1 cellular context compared by ENCODE assay signal in the genomic region with DNA sequence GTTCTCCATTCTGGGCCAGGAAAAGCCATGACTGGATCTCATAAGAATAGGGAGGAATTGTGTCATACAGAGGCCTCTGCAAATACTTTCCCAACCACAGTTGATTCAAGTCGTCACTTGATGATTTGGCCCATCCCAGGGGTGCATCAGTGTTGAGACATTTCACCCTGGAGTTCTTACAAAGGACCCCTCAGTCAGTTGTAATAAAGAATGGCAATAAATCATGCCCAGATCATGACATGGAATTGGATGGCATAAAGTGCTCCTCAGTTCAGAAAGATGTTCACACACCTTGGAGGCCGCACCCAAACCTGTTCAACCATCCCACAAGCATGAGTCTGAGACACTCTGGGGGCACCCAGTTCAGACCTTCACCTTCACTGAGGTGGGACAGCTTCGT.
TF ChIP-seq lines count a peak whose summit lies in the region.

No MANE protein-coding gene starts in this region.

TF ChIP-seq in HepG2, 621 proteins besides CTCF, POLR2A, EP300 and RAD21 (continued from another document):
- TF ChIP-seq, protein P1, sequence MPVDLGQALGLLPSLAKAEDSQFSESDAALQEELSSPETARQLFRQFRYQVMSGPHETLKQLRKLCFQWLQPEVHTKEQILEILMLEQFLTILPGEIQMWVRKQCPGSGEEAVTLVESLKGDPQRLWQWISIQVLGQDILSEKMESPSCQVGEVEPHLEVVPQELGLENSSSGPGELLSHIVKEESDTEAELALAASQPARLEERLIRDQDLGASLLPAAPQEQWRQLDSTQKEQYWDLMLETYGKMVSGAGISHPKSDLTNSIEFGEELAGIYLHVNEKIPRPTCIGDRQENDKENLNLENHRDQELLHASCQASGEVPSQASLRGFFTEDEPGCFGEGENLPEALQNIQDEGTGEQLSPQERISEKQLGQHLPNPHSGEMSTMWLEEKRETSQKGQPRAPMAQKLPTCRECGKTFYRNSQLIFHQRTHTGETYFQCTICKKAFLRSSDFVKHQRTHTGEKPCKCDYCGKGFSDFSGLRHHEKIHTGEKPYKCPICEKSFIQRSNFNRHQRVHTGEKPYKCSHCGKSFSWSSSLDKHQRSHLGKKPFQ (CRISPR knock-in tag; IDR thresholded peaks at IDR 0.05; ENCODE audit: insufficient replicate concordance), result no peak
- TF ChIP-seq, protein P2, sequence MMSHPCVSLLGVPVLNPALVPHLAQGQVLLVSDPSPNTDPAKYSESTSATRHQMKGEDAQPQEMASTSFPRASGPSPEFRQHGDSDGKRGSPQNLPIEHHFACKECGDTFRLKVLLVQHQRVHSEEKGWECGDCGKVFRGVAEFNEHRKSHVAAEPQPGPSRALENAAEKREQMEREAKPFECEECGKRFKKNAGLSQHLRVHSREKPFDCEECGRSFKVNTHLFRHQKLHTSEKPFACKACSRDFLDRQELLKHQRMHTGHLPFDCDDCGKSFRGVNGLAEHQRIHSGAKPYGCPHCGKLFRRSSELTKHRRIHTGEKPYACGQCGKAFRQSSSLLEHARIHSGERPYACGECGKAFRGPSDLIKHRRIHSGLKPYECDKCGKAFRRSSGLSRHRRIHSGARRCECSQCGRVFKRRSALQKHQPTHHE (CRISPR knock-in tag; IDR thresholded peaks at IDR 0.05; ENCODE audit: borderline replicate concordance), result no peak
- TF ChIP-seq, protein P3, sequence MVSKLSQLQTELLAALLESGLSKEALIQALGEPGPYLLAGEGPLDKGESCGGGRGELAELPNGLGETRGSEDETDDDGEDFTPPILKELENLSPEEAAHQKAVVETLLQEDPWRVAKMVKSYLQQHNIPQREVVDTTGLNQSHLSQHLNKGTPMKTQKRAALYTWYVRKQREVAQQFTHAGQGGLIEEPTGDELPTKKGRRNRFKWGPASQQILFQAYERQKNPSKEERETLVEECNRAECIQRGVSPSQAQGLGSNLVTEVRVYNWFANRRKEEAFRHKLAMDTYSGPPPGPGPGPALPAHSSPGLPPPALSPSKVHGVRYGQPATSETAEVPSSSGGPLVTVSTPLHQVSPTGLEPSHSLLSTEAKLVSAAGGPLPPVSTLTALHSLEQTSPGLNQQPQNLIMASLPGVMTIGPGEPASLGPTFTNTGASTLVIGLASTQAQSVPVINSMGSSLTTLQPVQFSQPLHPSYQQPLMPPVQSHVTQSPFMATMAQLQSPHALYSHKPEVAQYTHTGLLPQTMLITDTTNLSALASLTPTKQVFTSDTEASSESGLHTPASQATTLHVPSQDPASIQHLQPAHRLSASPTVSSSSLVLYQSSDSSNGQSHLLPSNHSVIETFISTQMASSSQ (IDR thresholded peaks at IDR 0.05; ENCODE audit: low read depth), result no peak
- TF ChIP-seq, protein P3 (CRISPR knock-in tag; IDR thresholded peaks at IDR 0.05; ENCODE audit: borderline replicate concordance), result no peak
- TF ChIP-seq, protein P4, sequence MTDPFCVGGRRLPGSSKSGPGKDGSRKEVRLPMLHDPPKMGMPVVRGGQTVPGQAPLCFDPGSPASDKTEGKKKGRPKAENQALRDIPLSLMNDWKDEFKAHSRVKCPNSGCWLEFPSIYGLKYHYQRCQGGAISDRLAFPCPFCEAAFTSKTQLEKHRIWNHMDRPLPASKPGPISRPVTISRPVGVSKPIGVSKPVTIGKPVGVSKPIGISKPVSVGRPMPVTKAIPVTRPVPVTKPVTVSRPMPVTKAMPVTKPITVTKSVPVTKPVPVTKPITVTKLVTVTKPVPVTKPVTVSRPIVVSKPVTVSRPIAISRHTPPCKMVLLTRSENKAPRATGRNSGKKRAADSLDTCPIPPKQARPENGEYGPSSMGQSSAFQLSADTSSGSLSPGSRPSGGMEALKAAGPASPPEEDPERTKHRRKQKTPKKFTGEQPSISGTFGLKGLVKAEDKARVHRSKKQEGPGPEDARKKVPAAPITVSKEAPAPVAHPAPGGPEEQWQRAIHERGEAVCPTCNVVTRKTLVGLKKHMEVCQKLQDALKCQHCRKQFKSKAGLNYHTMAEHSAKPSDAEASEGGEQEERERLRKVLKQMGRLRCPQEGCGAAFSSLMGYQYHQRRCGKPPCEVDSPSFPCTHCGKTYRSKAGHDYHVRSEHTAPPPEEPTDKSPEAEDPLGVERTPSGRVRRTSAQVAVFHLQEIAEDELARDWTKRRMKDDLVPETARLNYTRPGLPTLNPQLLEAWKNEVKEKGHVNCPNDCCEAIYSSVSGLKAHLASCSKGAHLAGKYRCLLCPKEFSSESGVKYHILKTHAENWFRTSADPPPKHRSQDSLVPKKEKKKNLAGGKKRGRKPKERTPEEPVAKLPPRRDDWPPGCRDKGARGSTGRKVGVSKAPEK (CRISPR knock-in tag; IDR thresholded peaks at IDR 0.05; ENCODE audit: borderline replicate concordance), result no peak
- no peak for TF ChIP-seq PHF8 (CRISPR knock-in tag; IDR thresholded peaks at IDR 0.05)
- TF ChIP-seq RFX5 (IDR thresholded peaks at IDR 0.05; ENCODE audit: low read depth, low read length), result no peak
- no peak for TF ChIP-seq ZSCAN30 (CRISPR knock-in tag; IDR thresholded peaks at IDR 0.05)
- TF ChIP-seq POLR2G (IDR thresholded peaks at IDR 0.05; ENCODE audit: low read depth, low read length), result no peak
- TF ChIP-seq THAP11 (CRISPR knock-in tag; IDR thresholded peaks at IDR 0.05), result no peak
- no peak for TF ChIP-seq ZNF263 (CRISPR knock-in tag; IDR thresholded peaks at IDR 0.05)
- TF ChIP-seq TRIM24 (CRISPR knock-in tag; IDR thresholded peaks at IDR 0.05), result no peak
- TF ChIP-seq TOPORS (CRISPR knock-in tag; IDR thresholded peaks at IDR 0.05), result no peak
